In the genomic region with DNA sequence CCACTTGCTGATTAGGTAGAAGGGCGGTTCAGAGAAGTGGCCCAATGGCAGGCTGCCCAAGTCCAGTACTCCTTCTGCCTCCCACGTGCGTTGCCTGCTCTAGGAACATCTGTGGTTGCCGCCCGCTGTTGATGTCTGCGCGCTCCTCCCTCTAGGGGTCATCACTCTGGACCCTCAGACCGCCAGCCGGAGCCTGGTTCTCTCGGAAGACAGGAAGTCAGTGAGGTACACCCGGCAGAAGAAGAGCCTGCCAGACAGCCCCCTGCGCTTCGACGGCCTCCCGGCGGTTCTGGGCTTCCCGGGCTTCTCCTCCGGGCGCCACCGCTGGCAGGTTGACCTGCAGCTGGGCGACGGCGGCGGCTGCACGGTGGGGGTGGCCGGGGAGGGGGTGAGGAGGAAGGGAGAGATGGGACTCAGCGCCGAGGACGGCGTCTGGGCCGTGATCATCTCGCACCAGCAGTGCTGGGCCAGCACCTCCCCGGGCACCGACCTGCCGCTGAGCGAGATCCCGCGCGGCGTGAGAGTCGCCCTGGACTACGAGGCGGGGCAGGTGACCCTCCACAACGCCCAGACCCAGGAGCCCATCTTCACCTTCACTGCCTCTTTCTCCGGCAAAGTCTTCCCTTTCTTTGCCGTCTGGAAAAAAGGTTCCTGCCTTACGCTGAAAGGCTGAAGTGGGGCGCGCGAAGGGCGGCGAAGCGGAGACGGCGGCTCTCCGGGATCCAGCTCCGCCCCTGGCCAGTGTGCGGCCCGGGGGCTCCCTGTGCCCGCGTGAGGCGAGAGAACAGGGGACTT, we compare ENCODE assay signal across 13 cellular contexts. TPM values are rescaled to one million over a fixed set of nuclear protein-coding genes. Genes with fewer than 3 reads are reported as not detected.
DNase-seq lines count a peak whose midpoint lies in the region; ATAC-seq, FAIRE-seq and TF ChIP-seq lines count a peak whose summit lies in the region.
"Had no signal": no experiment of that assay in that cellular context is flagged by ENCODE, and none has a peak within 500 bp of the region (broad histone marks: within the 10 kb centered on the region; RNA-seq: fewer than 3 reads in every experiment).

No MANE protein-coding gene starts in this region.

- DNase-seq in DMS 273 treated with DMSO at 0.1 percent for 48 hours (lab: John Stamatoyannopoulos, UW) = peak; percentile 15
- DNase-seq in NCI-H2227 treated with DMSO at 0.1 percent for 48 hours (lab: John Stamatoyannopoulos, UW) = peak; percentile 32
- DNase-seq in H1 (ENCODE audit: low read depth in 1 of 2, low spot score in 2 of 2) = peak; percentile 31 to 74
- DNase-seq in nephron progenitor cell = peak; percentile 71
- no peak for DNase-seq in Caco-2
- no peak for DNase-seq in body of pancreas
- DNase-seq: central memory CD4-positive, alpha-beta T cell; midbrain had no signal

- no TSS peak for BruUV-seq in Caco-2 (replicated peaks; lab: Mats Ljungman, UMichigan)

- H3K79me2 ChIP-seq in H1 (ENCODE audit: control insufficient read depth in 1 of 2, insufficient read depth in 2 of 2, low read length in 2 of 2) = no peaks in the 10 kb centered on the region

- H3K27ac ChIP-seq in H1 (ENCODE audit: low read depth, low read length) (no peak overlapping the region), body of pancreas (no peak overlapping the region)
- H3K27ac ChIP-seq: KMS-11 had no signal

- H3K79me1 ChIP-seq in H1 (ENCODE audit: low read depth, low read length) = no peaks in the 10 kb centered on the region

- no peak; a peak in 1 of 4 replicates for TF ChIP-seq RAD21 in H1 (IDR thresholded peaks at IDR 0.05 in 1 of 2, conservative IDR thresholded peaks at IDR 0.05 in 1 of 2; ENCODE audit: low read depth in 2 of 2, low read length in 2 of 2)

- peak overlapping the region; percentile 73 to 87 for H3K4me2 ChIP-seq in H1 (ENCODE audit: insufficient read depth in 1 of 2, low read depth in 2 of 2, low read length in 2 of 2)
- H3K4me2 ChIP-seq: KMS-11 had no signal

- H3K4me3 ChIP-seq in H1 (ENCODE audit: extremely low read depth in 1 of 4, insufficient read depth in 2 of 4, low read depth in 3 of 4, low read length in 4 of 4) = peak overlapping the region; percentile 17 to 57 (median 32); a peak in 7 of 8 replicates
- no peak overlapping the region for H3K4me3 ChIP-seq in Caco-2 (ENCODE audit: low read depth, low read length)
- no peak overlapping the region for H3K4me3 ChIP-seq in body of pancreas

- H3K4ac ChIP-seq in H1 (replicated peaks; ENCODE audit: insufficient read length, low read depth, low read length) = no peak overlapping the region

- POLR2A ChIA-PET in H1 (lab: Charles Lee; ENCODE audit: partially characterized antibody) (interaction anchor here (1.2 kb wide), 1 partner anchor 35 kb away, joined by 3 read pairs; no protein-coding TSS in a partner anchor), Caco-2 (lab: Charles Lee) (no interaction called here)

- H2BK12ac ChIP-seq in H1 (ENCODE audit: low read depth, low read length) = peak overlapping the region; percentile 51; the same call in 1 of the 2 replicates

- H2BK20ac ChIP-seq in H1 (ENCODE audit: low read length) = no peak overlapping the region

- ATAC-seq in GM18867 (IDR thresholded peaks at IDR 0.05; ENCODE audit: unreplicated experiment) = no peak
- ATAC-seq in GM18511 (IDR thresholded peaks at IDR 0.05; ENCODE audit: unreplicated experiment) = no peak
- ATAC-seq in body of pancreas = no peak
- ATAC-seq: HCT116 had no signal

- H3K9me3 ChIP-seq in H1 (ENCODE audit: insufficient read depth in 2 of 2, low read depth in 1 of 2, low read length in 1 of 2) = no peaks in the 10 kb centered on the region
- no peaks in the 10 kb centered on the region for H3K9me3 ChIP-seq in Caco-2
- H3K9me3 ChIP-seq in body of pancreas = no peaks in the 10 kb centered on the region

- peak overlapping the region; percentile 64; the same call in 1 of the 2 replicates for H3K18ac ChIP-seq in H1 (ENCODE audit: extremely low read depth, low read length)

- H3K27me3 ChIP-seq in H1 (replicated peaks in 1 of 4; ENCODE audit: control insufficient read depth in 3 of 4, extremely low read depth in 1 of 4, insufficient read depth in 3 of 4, low read length in 3 of 4) (peaks cover 7 to 32% (median 26%) of the 10 kb centered on the region in 4 experiments), Caco-2 (replicated peaks; ENCODE audit: control insufficient read depth, insufficient read depth, low read length) (no peaks in the 10 kb centered on the region), body of pancreas (peaks cover 0 to 11% of the 10 kb centered on the region in 2 donors)

- H2BK15ac ChIP-seq in H1 (ENCODE audit: low read length) = peak overlapping the region; percentile 95; the same call in 1 of the 2 replicates

- H3K36me3 Mint-ChIP-seq in nephron progenitor cell (ENCODE audit: low read depth) = no peaks in the 10 kb centered on the region
- no peaks in the 10 kb centered on the region for H3K36me3 Mint-ChIP-seq in Caco-2 (ENCODE audit: insufficient read depth, unreplicated experiment)

- no peak overlapping the region; the same call in 1 of the 2 replicates for H2BK5ac ChIP-seq in H1 (ENCODE audit: low read depth, low read length)

- H3K36me3 ChIP-seq in H1 (ENCODE audit: control insufficient read depth in 2 of 4, insufficient read depth in 4 of 4, low read length in 3 of 4) (no peaks in the 10 kb centered on the region), Caco-2 (ENCODE audit: control insufficient read depth, insufficient read depth, low read length) (peaks cover 3% of the 10 kb centered on the region), body of pancreas (replicated peaks in 1 of 2; ENCODE audit: insufficient read depth in 1 of 2, low read depth in 2 of 2) (no peaks in the 10 kb centered on the region)

- peaks cover 4% of the 10 kb centered on the region; the same call in 1 of the 2 replicates for H3K23me2 ChIP-seq in H1 (ENCODE audit: low read depth, low read length)

- no peak for FAIRE-seq in H1 (lab: Jason Lieb, UNC)

- H3K27me3 Mint-ChIP-seq in nephron progenitor cell (ENCODE audit: low read depth, poor library complexity) (peaks cover 89% of the 10 kb centered on the region), Caco-2 (ENCODE audit: insufficient read depth, unreplicated experiment) (peaks cover 4% of the 10 kb centered on the region)

- H3K4me3 Mint-ChIP-seq in nephron progenitor cell (peak overlapping the region; percentile 73), Caco-2 (ENCODE audit: unreplicated experiment) (no peak overlapping the region)
- H3K4me3 Mint-ChIP-seq: T-helper 2 cell treated with Interferon-gamma antibody and Interleukin-4, amounts not matched to agents 5 μg/mL and 100 μg/mL, for 36 hours had no signal

- H3K4me1 Mint-ChIP-seq in nephron progenitor cell (no peaks in the 10 kb centered on the region), Caco-2 (ENCODE audit: low read depth, unreplicated experiment) (no peaks in the 10 kb centered on the region)

- no peak for TF ChIP-seq POLR2A in H1 (IDR thresholded peaks at IDR 0.05; ENCODE audit: control extremely low read depth in 1 of 2, low read depth in 2 of 2, low read length in 2 of 2)
- no peak for TF ChIP-seq POLR2A in body of pancreas (IDR thresholded peaks at IDR 0.05)

- peak overlapping the region; percentile 73 for H4K8ac ChIP-seq in H1 (ENCODE audit: extremely low read depth, insufficient read depth, low read length)

- H4K20me1 ChIP-seq in H1 (replicated peaks in 1 of 2; ENCODE audit: control insufficient read depth in 1 of 2, insufficient read depth in 2 of 2, low read length in 2 of 2) = no peaks in the 10 kb centered on the region

- H3K14ac ChIP-seq in H1 (ENCODE audit: insufficient read length) = no peak overlapping the region

- no peak overlapping the region for H4K5ac ChIP-seq in H1 (ENCODE audit: insufficient read length, low read depth, low read length)

- WGBS in H1 (ENCODE audit: extremely low coverage in 1 of 2, insufficient coverage in 1 of 2, insufficient read length in 1 of 2, insufficient replicate concordance in 2 of 2, low coverage in 1 of 2, low lambda C conversion rate in 2 of 2, missing lambda C conversion rate in 1 of 2), 2 experiments = 11% methylated on average over 39 of the region's 62 CpGs; no CpG with 5 or more reads in 1 of the 2 experiments
- 5% methylated on average over 19 to 62 of the region's 62 CpGs for WGBS in body of pancreas, 2 donors

- CTCF ChIA-PET in H1 (lab: Charles Lee; ENCODE audit: partially characterized antibody) (interaction anchor here (0.9 to 3.1 kb wide), 4 partner anchors 67 to 97 kb away, joined by 3 to 22 read pairs (median 8); a partner anchor contains a TSS), Caco-2 (lab: Charles Lee) (no interaction called here)

- 0 out of 7 replicates have a peak overlapping the region, but pooled peaks of 1 of the 4 experiments have one; percentile 19 for H3K9ac ChIP-seq in H1 (replicated peaks in 1 of 4; ENCODE audit: extremely low read depth in 1 of 4, low read depth in 3 of 4, low read length in 3 of 4)
- H3K9ac ChIP-seq: KMS-11 had no signal

- no peak overlapping the region for H4K91ac ChIP-seq in H1 (replicated peaks; ENCODE audit: insufficient read length, low read length)

- TF ChIP-seq CTCF in H1 (IDR thresholded peaks at IDR 0.05; ENCODE audit: control extremely low read depth in 1 of 3, insufficient read depth in 1 of 3, low read depth in 1 of 3, low read length in 3 of 3) (peak in 2 of 3 experiments; percentile 4 to 32; a peak in 1 of 4 replicates), nephron progenitor cell (IDR thresholded peaks at IDR 0.05) (no peak), Caco-2 (IDR thresholded peaks at IDR 0.05; ENCODE audit: insufficient read depth in 1 of 2, low read depth in 1 of 2, low read length in 1 of 2, severe bottlenecking in 1 of 2, unreplicated experiment in 1 of 2) (no peak), body of pancreas (IDR thresholded peaks at IDR 0.05) (no peak)

- intact Hi-C loops in Caco-2 (cut with micrococcal nuclease; ENCODE audit: unreplicated experiment) = no loop called here
- intact Hi-C loops in body of pancreas (cut with DNase I) = no loop called here

- H2AK5ac ChIP-seq in H1 (ENCODE audit: low read depth, low read length) = no peak overlapping the region

- H3K4me1 ChIP-seq in H1 (replicated peaks in 1 of 4; ENCODE audit: control insufficient read depth in 3 of 4, insufficient read depth in 4 of 4, low read length in 3 of 4) (peaks cover 0 to 4% (median 3%) of the 10 kb centered on the region in 4 experiments; a peak in 4 of 7 replicates), Caco-2 (no peaks in the 10 kb centered on the region), body of pancreas (peaks cover 4% of the 10 kb centered on the region)

- H3K23ac ChIP-seq in H1 (ENCODE audit: insufficient read length) = no peak overlapping the region

- no peak overlapping the region for H3K56ac ChIP-seq in H1 (replicated peaks; ENCODE audit: insufficient read length, low read depth, low read length)

- H2BK120ac ChIP-seq in H1 (replicated peaks; ENCODE audit: low read depth, low read length) = no peak overlapping the region

- no peak overlapping the region for H3K27ac Mint-ChIP-seq in nephron progenitor cell
- H3K27ac Mint-ChIP-seq in Caco-2 (ENCODE audit: unreplicated experiment) = no peak overlapping the region
- H3K27ac Mint-ChIP-seq: T-helper 2 cell treated with Interferon-gamma antibody and Interleukin-4, amounts not matched to agents 5 μg/mL and 100 μg/mL, for 36 hours had no signal

- H3K9me3 Mint-ChIP-seq in nephron progenitor cell (no peaks in the 10 kb centered on the region), Caco-2 (ENCODE audit: unreplicated experiment) (no peaks in the 10 kb centered on the region)
- H3K9me3 Mint-ChIP-seq: T-helper 2 cell treated with Interferon-gamma antibody and Interleukin-4, amounts not matched to agents 5 μg/mL and 100 μg/mL, for 36 hours had no signal

- TF ChIP-seq EP300 in H1 (IDR thresholded peaks at IDR 0.05; ENCODE audit: borderline replicate concordance in 1 of 2, low read depth in 2 of 2, low read length in 2 of 2) = no peak

- H2AFZ ChIP-seq in H1 (ENCODE audit: low read length) = peak overlapping the region; percentile 81; the same call in 1 of the 2 replicates

RNA-seq across cellular contexts. Expression of a gene that starts 8.5 kb away (rescaled TPM):
- 0.48 and 0.54 TPM in 2 replicates for total RNA-seq in H1 (2021; fragmentation: NEBNext Ultra II Directional; extraction: Animal tissue kit (Norgen Biotek cat#: 25700))
- polyA plus RNA-seq in H1 (2011; rRNA removed) = 0.18 and 0.19 TPM in 2 replicates
- 0.30 TPM for polyA plus RNA-seq in H1 (2011; cell fraction: cytosol; rRNA removed)
- 0.31 TPM for polyA plus RNA-seq in H1 (2011; cell fraction: nucleus; rRNA removed)
- polyA plus RNA-seq in H1 (2012, experiment 1 of 2) = 0.09 to 0.20 TPM (median 0.13 TPM) in 3 of 4 replicates, not detected in the other
- 0.12 TPM for polyA plus RNA-seq in H1 (2012, experiment 2 of 2)
- polyA plus RNA-seq in H1 (2013, experiment 1 of 2) = 0.16 TPM
- 0.20 TPM for polyA plus RNA-seq in H1 (2013, experiment 2 of 2)
- polyA minus RNA-seq in H1 (2011; rRNA and poly(A)+ RNA removed) = 0.07 and 0.22 TPM in 2 replicates
- not detected for polyA minus RNA-seq in H1 (2011; cell fraction: cytosol; rRNA and poly(A)+ RNA removed)
- 0.70 TPM for polyA minus RNA-seq in H1 (2011; cell fraction: nucleus; rRNA and poly(A)+ RNA removed)
- total RNA-seq in Caco-2 (2022) = 5.2 and 6.9 TPM in 2 replicates
- total RNA-seq in body of pancreas = under 1 TPM in 1 of 2 donors, not detected in 1; 0.52 TPM

RNA-seq across cellular contexts. Expression of a gene that starts 10.9 kb away (rescaled TPM):
- not detected in 2 replicates for total RNA-seq in H1 (2021; fragmentation: NEBNext Ultra II Directional; extraction: Animal tissue kit (Norgen Biotek cat#: 25700))
- 0.06 and 0.08 TPM in 2 replicates for polyA plus RNA-seq in H1 (2011; rRNA removed)
- polyA plus RNA-seq in H1 (2011; cell fraction: cytosol; rRNA removed) = 0.12 TPM
- polyA plus RNA-seq in H1 (2011; cell fraction: nucleus; rRNA removed) = 0.07 TPM
- 0.05 to 0.09 TPM (median 0.06 TPM) in 3 of 4 replicates, not detected in the other for polyA plus RNA-seq in H1 (2012, experiment 1 of 2)
- not detected for polyA plus RNA-seq in H1 (2012, experiment 2 of 2)
- polyA plus RNA-seq in H1 (2013, experiment 1 of 2) = not detected
- polyA plus RNA-seq in H1 (2013, experiment 2 of 2) = 0.04 TPM
- polyA minus RNA-seq in H1 (2011; rRNA and poly(A)+ RNA removed) = 0.12 TPM in 1 of 2 replicates, not detected in the other
- polyA minus RNA-seq in H1 (2011; cell fraction: cytosol; rRNA and poly(A)+ RNA removed) = not detected
- polyA minus RNA-seq in H1 (2011; cell fraction: nucleus; rRNA and poly(A)+ RNA removed) = not detected
- 0.95 and 1.4 TPM in 2 replicates for total RNA-seq in Caco-2 (2022)
- not detected for total RNA-seq in body of pancreas

RNA-seq across cellular contexts. Expression of a gene that starts 35.9 kb away (rescaled TPM):
- not detected in 2 replicates for total RNA-seq in H1 (2021; fragmentation: NEBNext Ultra II Directional; extraction: Animal tissue kit (Norgen Biotek cat#: 25700))
- not detected in 2 replicates for polyA plus RNA-seq in H1 (2011; rRNA removed)
- polyA plus RNA-seq in H1 (2011; cell fraction: cytosol; rRNA removed) = not detected
- polyA plus RNA-seq in H1 (2011; cell fraction: nucleus; rRNA removed) = not detected
- not detected in 4 replicates for polyA plus RNA-seq in H1 (2012, experiment 1 of 2)
- polyA plus RNA-seq in H1 (2012, experiment 2 of 2) = not detected
- polyA plus RNA-seq in H1 (2013, experiment 1 of 2) = not detected
- not detected for polyA plus RNA-seq in H1 (2013, experiment 2 of 2)
- polyA minus RNA-seq in H1 (2011; rRNA and poly(A)+ RNA removed) = not detected in 2 replicates
- polyA minus RNA-seq in H1 (2011; cell fraction: cytosol; rRNA and poly(A)+ RNA removed) = not detected
- not detected for polyA minus RNA-seq in H1 (2011; cell fraction: nucleus; rRNA and poly(A)+ RNA removed)
- total RNA-seq in Caco-2 (2022) = not detected in 2 replicates
- total RNA-seq in body of pancreas = not detected

RNA-seq across cellular contexts. Expression of a gene that starts 41.3 kb away (rescaled TPM):
- 30.7 and 32.3 TPM in 2 replicates for total RNA-seq in H1 (2021; fragmentation: NEBNext Ultra II Directional; extraction: Animal tissue kit (Norgen Biotek cat#: 25700))
- polyA plus RNA-seq in H1 (2011; rRNA removed) = 21.5 and 25.8 TPM in 2 replicates
- 29.3 TPM for polyA plus RNA-seq in H1 (2011; cell fraction: cytosol; rRNA removed)
- 29.9 TPM for polyA plus RNA-seq in H1 (2011; cell fraction: nucleus; rRNA removed)
- polyA plus RNA-seq in H1 (2012, experiment 1 of 2) = 28.2 to 41.8 TPM (median 29.9 TPM) in 4 replicates
- polyA plus RNA-seq in H1 (2012, experiment 2 of 2) = 33.4 TPM
- 17.5 TPM for polyA plus RNA-seq in H1 (2013, experiment 1 of 2)
- polyA plus RNA-seq in H1 (2013, experiment 2 of 2) = 16.8 TPM
- polyA minus RNA-seq in H1 (2011; rRNA and poly(A)+ RNA removed) = 27.4 and 33.6 TPM in 2 replicates
- polyA minus RNA-seq in H1 (2011; cell fraction: cytosol; rRNA and poly(A)+ RNA removed) = 14.1 TPM
- 21.9 TPM for polyA minus RNA-seq in H1 (2011; cell fraction: nucleus; rRNA and poly(A)+ RNA removed)
- total RNA-seq in Caco-2 (2022) (48.1 and 49.0 TPM in 2 replicates), body of pancreas (10 to 100 TPM; 31.9 to 66.6 TPM)

RNA-seq across cellular contexts. Expression of a gene that starts 59.0 kb away (rescaled TPM):
- total RNA-seq in H1 (2021; fragmentation: NEBNext Ultra II Directional; extraction: Animal tissue kit (Norgen Biotek cat#: 25700)) = not detected in 2 replicates
- polyA plus RNA-seq in H1 (2011; rRNA removed) = 0.08 TPM in 1 of 2 replicates, not detected in the other
- 0.06 TPM for polyA plus RNA-seq in H1 (2011; cell fraction: cytosol; rRNA removed)
- not detected for polyA plus RNA-seq in H1 (2011; cell fraction: nucleus; rRNA removed)
- 0.19 to 0.31 TPM in 2 of 4 replicates, not detected in the others for polyA plus RNA-seq in H1 (2012, experiment 1 of 2)
- not detected for polyA plus RNA-seq in H1 (2012, experiment 2 of 2)
- not detected for polyA plus RNA-seq in H1 (2013, experiment 1 of 2)
- polyA plus RNA-seq in H1 (2013, experiment 2 of 2) = 0.06 TPM
- not detected in 2 replicates for polyA minus RNA-seq in H1 (2011; rRNA and poly(A)+ RNA removed)
- not detected for polyA minus RNA-seq in H1 (2011; cell fraction: cytosol; rRNA and poly(A)+ RNA removed)
- not detected for polyA minus RNA-seq in H1 (2011; cell fraction: nucleus; rRNA and poly(A)+ RNA removed)
- total RNA-seq in Caco-2 (2022) = 0.70 and 0.74 TPM in 2 replicates
- under 1 TPM in 1 of 2 donors, not detected in 1; 0.26 TPM for total RNA-seq in body of pancreas

Comparison
In these comparisons a context has a peak if more than half of its experiments do, and no peak if none do; other contexts are left out.
1. DNase-seq: peak in DMS 273 treated with DMSO at 0.1 percent for 48 hours (single experiment), NCI-H2227 treated with DMSO at 0.1 percent for 48 hours (single experiment), H1 (2 of 2) and nephron progenitor cell (single experiment); none in Caco-2 (0 of 2) and body of pancreas (0 of 4).
2. H3K4me3 ChIP-seq: peak in H1 (4 of 4); none in Caco-2 (single experiment) and body of pancreas (0 of 2).
3. CTCF ChIP-seq: peak in H1 (2 of 3); none in nephron progenitor cell (single experiment), Caco-2 (0 of 2) and body of pancreas (0 of 7).